In genomic region chr17:40886090-40886489, GRCh38 we compare ENCODE assay signal across 17 cellular contexts. TPM values are rescaled to one million over a fixed set of nuclear protein-coding genes. Genes with fewer than 3 reads are reported as not detected.
DNase-seq lines count a peak whose midpoint lies in the region; ATAC-seq and TF ChIP-seq lines count a peak whose summit lies in the region.
"Had no signal": no experiment of that assay in that cellular context is flagged by ENCODE, and none has a peak within 500 bp of the region (broad histone marks: within the 10 kb centered on the region; RNA-seq: fewer than 3 reads in every experiment).

No MANE protein-coding gene starts in this region.

- no peaks in the 10 kb centered on the region for H4K20me1 ChIP-seq in IMR-90 (ENCODE audit: insufficient read depth, low read length)

- H2AK5ac ChIP-seq in IMR-90 (ENCODE audit: low read depth, low read length): no peak overlapping the region

- no peak overlapping the region for H3K18ac ChIP-seq in IMR-90 (ENCODE audit: low read depth, low read length)

- CTCF ChIA-PET in IMR-90 (lab: Yijun Ruan, JAX): interaction anchor here (1.4 to 1.5 kb wide), 2 partner anchors 17 to 663 kb away, joined by 3 to 5 read pairs; no protein-coding TSS in a partner anchor

- no peak overlapping the region for H3K4ac ChIP-seq in IMR-90 (ENCODE audit: low read depth, low read length)

- in situ Hi-C loops in IMR-90 (cut with MboI; ENCODE audit: low sequenced_read_pairs): no loop called here

- H4K5ac ChIP-seq in IMR-90 (ENCODE audit: low read depth, low read length): no peak overlapping the region

- H2AFZ ChIP-seq in IMR-90 (replicated peaks; ENCODE audit: low read length, poor library complexity): peak overlapping the region; percentile 58
- H2AFZ ChIP-seq: GM23338 had no signal

- no peaks in the 10 kb centered on the region for H3K36me3 ChIP-seq in IMR-90 (ENCODE audit: control insufficient read depth, insufficient read depth, low read length)
- H3K36me3 ChIP-seq in duodenal mucosa (ENCODE audit: control insufficient read depth in 1 of 2, insufficient read depth in 2 of 2, low read length in 2 of 2): no peaks in the 10 kb centered on the region
- H3K36me3 ChIP-seq in stomach: no peaks in the 10 kb centered on the region
- H3K36me3 ChIP-seq: left lung, pancreas, SJSA1 had no signal

- H3K27me3 ChIP-seq in IMR-90 (ENCODE audit: control insufficient read depth, insufficient read depth, low read length) (peaks cover 19% of the 10 kb centered on the region), duodenal mucosa (ENCODE audit: control insufficient read depth in 1 of 2, insufficient read depth in 2 of 2, low read length in 2 of 2) (no peaks in the 10 kb centered on the region), stomach (peaks cover 0 to 31% (median 0%) of the 10 kb centered on the region in 3 donors)

- no peak overlapping the region for H2BK15ac ChIP-seq in IMR-90 (ENCODE audit: low read depth, low read length)

- intact Hi-C loops in IMR-90 (cut with micrococcal nuclease): no loop called here
- intact Hi-C loops in stomach (cut with DNase I; ENCODE audit: low total_unique reads): no loop called here

- H3K4me3 ChIP-seq in IMR-90 (ENCODE audit: insufficient read depth, low read depth, low read length) (no peak overlapping the region), duodenal mucosa (ENCODE audit: low read depth in 1 of 2, low read length in 2 of 2) (peak overlapping the region in 1 of 2 donors; percentile 29), stomach (no peak overlapping the region)
- H3K4me3 ChIP-seq: GM23338, left lung, pancreas, SJSA1 had no signal

- H3K56ac ChIP-seq in IMR-90 (ENCODE audit: extremely low read depth, insufficient read depth, low read length): no peak overlapping the region

- DNase-seq in ELR (ENCODE audit: low read depth) (peak; percentile 72), IMR-90 (peak; percentile 67), renal cortical epithelial cell (ENCODE audit: low read depth) (peak; percentile 56), stomach (no peak), ecto neural progenitor cell (ENCODE audit: low spot score) (no peak)
- DNase-seq: activated effector memory CD4-positive, alpha-beta T cell treated with Interleukin-2 at 50 U/mL for 16 hours; C1 segment of cervical spinal cord; DMS 273 treated with DMSO at 0.1 percent for 48 hours; left lung; NCI-H2171; pancreas; stimulated activated CD4-positive, alpha-beta T cell treated with anti-CD3 and anti-CD28 coated beads, Interleukin-4, amount 100 ng/mL, for 1 hour; stimulated activated CD8-positive, alpha-beta memory T cell treated with anti-CD3 and anti-CD28 coated beads, Interleukin-4, amount 100 ng/mL, for 48 hours had no signal

- H3K23ac ChIP-seq in IMR-90 (ENCODE audit: low read depth, low read length): no peak overlapping the region

- no peak overlapping the region for H2BK5ac ChIP-seq in IMR-90 (ENCODE audit: low read depth, low read length, poor library complexity, severe bottlenecking)

- H3K9ac ChIP-seq in IMR-90 (ENCODE audit: low read depth, low read length) (no peak overlapping the region), duodenal mucosa (ENCODE audit: low read depth in 1 of 2, low read length in 2 of 2) (no peak overlapping the region)

- POLR2A ChIA-PET in IMR-90 (lab: Charles Lee; ENCODE audit: unreplicated experiment): interaction anchor here (0.5 kb wide), 1 partner anchor 12 kb away, joined by 7 read pairs; no protein-coding TSS in a partner anchor

- no peak for TF ChIP-seq POLR2A in IMR-90 (IDR thresholded peaks at IDR 0.05; ENCODE audit: low read depth, low read length)
- TF ChIP-seq POLR2A in stomach (IDR thresholded peaks at IDR 0.05): no peak

- TF ChIP-seq EP300 in stomach (IDR thresholded peaks at IDR 0.05): no peak

- no CpG with 5 or more reads among the region's 3 CpGs for WGBS in IMR-90 (ENCODE audit: extremely low coverage in 2 of 2, insufficient read length in 1 of 2), 2 experiments
- WGBS in stomach, 5 donors: 31 to 53% (median 44%) methylated on average over 3 of the region's 3 CpGs

- no peak overlapping the region for H4K91ac ChIP-seq in IMR-90 (ENCODE audit: insufficient read depth, low read depth, low read length)

- H2AK9ac ChIP-seq in IMR-90 (replicated peaks; ENCODE audit: low read depth, low read length, poor library complexity): no peak overlapping the region

- no TSS peak for BruUV-seq in IMR-90 (replicated peaks; lab: Mats Ljungman, UMichigan)

- H3K14ac ChIP-seq in IMR-90 (replicated peaks; ENCODE audit: low read depth, low read length): no peak overlapping the region

- dilution Hi-C loops in IMR-90 (cut with HindIII; ENCODE audit: low sequenced_read_pairs, unreplicated experiment): no loop called here

- no peak overlapping the region for H2BK20ac ChIP-seq in IMR-90 (ENCODE audit: low read depth, low read length)

- H3K9me1 ChIP-seq in IMR-90 (ENCODE audit: insufficient read depth, low read length): no peaks in the 10 kb centered on the region

- H3K4me2 ChIP-seq in IMR-90 (ENCODE audit: low read depth, low read length): no peak overlapping the region
- H3K4me2 ChIP-seq: GM23338 had no signal

- no peaks in the 10 kb centered on the region for H3K79me1 ChIP-seq in IMR-90 (ENCODE audit: low read depth in 1 of 2, low read length in 2 of 2)

- no peak overlapping the region for H4K8ac ChIP-seq in IMR-90 (ENCODE audit: low read depth in 2 of 2, low read length in 2 of 2)

- H3K27ac ChIP-seq in IMR-90 (ENCODE audit: insufficient read depth, low read length) (no peak overlapping the region), duodenal mucosa (ENCODE audit: low read depth, low read length) (peak overlapping the region; percentile 37), stomach (no peak overlapping the region)
- H3K27ac ChIP-seq: left lung, pancreas, SJSA1 had no signal

- H3K4me1 ChIP-seq in IMR-90 (ENCODE audit: control insufficient read depth, insufficient read depth, low read length) (no peaks in the 10 kb centered on the region), duodenal mucosa (ENCODE audit: control insufficient read depth in 1 of 2, insufficient read depth in 2 of 2, low read length in 2 of 2) (peaks cover 0 to 16% of the 10 kb centered on the region in 2 donors), stomach (no peaks in the 10 kb centered on the region)
- H3K4me1 ChIP-seq: left lung, pancreas, SJSA1 had no signal

- TF ChIP-seq RAD21 in IMR-90 (IDR thresholded peaks at IDR 0.05; ENCODE audit: low read length): no peak

- H3K9me3 ChIP-seq in IMR-90 (ENCODE audit: control insufficient read depth, insufficient read depth, low read length) (no peaks in the 10 kb centered on the region), duodenal mucosa (ENCODE audit: control insufficient read depth in 1 of 2, low read length in 2 of 2) (no peaks in the 10 kb centered on the region), stomach (no peaks in the 10 kb centered on the region)
- H3K9me3 ChIP-seq: left lung, pancreas, SJSA1 had no signal

- no peak overlapping the region for H2BK120ac ChIP-seq in IMR-90 (ENCODE audit: low read depth, low read length)

- TF ChIP-seq CTCF in IMR-90 (conservative IDR thresholded peaks at IDR 0.05; ENCODE audit: low read depth, low read length): no peak
- TF ChIP-seq CTCF in stomach (IDR thresholded peaks at IDR 0.05): no peak

- ATAC-seq in IMR-90 (ENCODE audit: low read depth): 0 out of 2 replicates have a peak, but pooled peaks have one; percentile 21
- ATAC-seq in SK-N-SH treated with all-trans-retinoic acid at 6 μM for 48 hours: no peak
- ATAC-seq: GM23338, left lung, pancreas had no signal

TF ChIP-seq in IMR-90, 13 proteins besides CTCF, POLR2A, EP300 and RAD21:
- TF ChIP-seq SMC3 (IDR thresholded peaks at IDR 0.05; ENCODE audit: low read depth, low read length) (no peak), MAFK (IDR thresholded peaks at IDR 0.05; ENCODE audit: low read depth, low read length) (no peak), MAZ (IDR thresholded peaks at IDR 0.05; ENCODE audit: borderline replicate concordance, low read depth, low read length) (no peak)

TF ChIP-seq in SK-N-SH treated with all-trans-retinoic acid at 6 μM for 48 hours, 23 proteins besides CTCF, POLR2A, EP300 and RAD21:
- TF ChIP-seq ESRRG (CRISPR knock-in tag; IDR thresholded peaks at IDR 0.05) (no peak), POU6F1 (CRISPR knock-in tag; IDR thresholded peaks at IDR 0.05; ENCODE audit: borderline replicate concordance, low read depth) (no peak), OSR1 (CRISPR knock-in tag; IDR thresholded peaks at IDR 0.05) (no peak)

RNA-seq across cellular contexts. Expression of gene KRT20, which starts 1.0 kb away (rescaled TPM):
- total RNA-seq in IMR-90 (2012; rRNA removed): not detected in 2 replicates
- not detected in 2 replicates for polyA plus RNA-seq in IMR-90 (2012; rRNA removed)
- not detected in 2 replicates for polyA plus RNA-seq in IMR-90 (2012; cell fraction: cytosol; rRNA removed)
- not detected in 2 replicates for polyA plus RNA-seq in IMR-90 (2012; cell fraction: nucleus; rRNA removed; ENCODE audit: low replicate concordance)
- not detected in 2 replicates for total RNA-seq in renal cortical epithelial cell
- total RNA-seq in stomach: 100 to 1,000 TPM in 2 of 5 donors, 10 to 100 TPM in 1, not detected in 2; 72.0 to 121 (median 101) TPM
- polyA plus RNA-seq in stomach: 100 to 1,000 TPM in 1 of 3 donors, 1 to 10 TPM in 2; 3.9 to 370 (median 4.4) TPM
- total RNA-seq: GM23338, left lung, SJSA1 had no signal
- polyA plus RNA-seq: GM23338 had no signal

RNA-seq across cellular contexts. Expression of gene KRT12, which starts 19.1 kb away (rescaled TPM):
- not detected in 2 replicates for total RNA-seq in IMR-90 (2012; rRNA removed)
- not detected in 2 replicates for polyA plus RNA-seq in IMR-90 (2012; rRNA removed)
- polyA plus RNA-seq in IMR-90 (2012; cell fraction: cytosol; rRNA removed): 0.02 and 0.54 TPM in 2 replicates
- polyA plus RNA-seq in IMR-90 (2012; cell fraction: nucleus; rRNA removed; ENCODE audit: low replicate concordance): not detected in 2 replicates
- not detected in 2 replicates for total RNA-seq in renal cortical epithelial cell
- total RNA-seq in stomach: 10 to 100 TPM in 2 of 5 donors, 1 to 10 TPM in 1, not detected in 2; 1.1 to 57.6 (median 14.0) TPM
- under 1 TPM in 1 of 3 donors, not detected in 2; 0.61 TPM for polyA plus RNA-seq in stomach
- total RNA-seq: GM23338, left lung, pancreas, SJSA1 had no signal
- polyA plus RNA-seq: GM23338, pancreas had no signal

RNA-seq across cellular contexts. Expression of gene KRT23, which starts 51.4 kb away (rescaled TPM):
- 0.28 and 0.36 TPM in 2 replicates for total RNA-seq in IMR-90 (2012; rRNA removed)
- polyA plus RNA-seq in IMR-90 (2012; rRNA removed): 0.32 and 0.39 TPM in 2 replicates
- 0.11 and 0.41 TPM in 2 replicates for polyA plus RNA-seq in IMR-90 (2012; cell fraction: cytosol; rRNA removed)
- 0.09 and 0.17 TPM in 2 replicates for polyA plus RNA-seq in IMR-90 (2012; cell fraction: nucleus; rRNA removed; ENCODE audit: low replicate concordance)
- 1.2 and 68.1 TPM in 2 replicates for total RNA-seq in renal cortical epithelial cell
- total RNA-seq in stomach: not detected
- polyA plus RNA-seq in stomach: 1 to 10 TPM in 2 of 3 donors, not detected in 1; 1.1 to 2.6 TPM
- total RNA-seq: GM23338, SJSA1 had no signal
- polyA plus RNA-seq: GM23338 had no signal

Comparison
In these comparisons a context has a peak if more than half of its experiments do, and no peak if none do; other contexts are left out.
1. DNase-seq: peak in ELR (single experiment), IMR-90 (single experiment) and renal cortical epithelial cell (single experiment); none in stomach (single experiment) and ecto neural progenitor cell (single experiment).